24 cellular contexts compared by ENCODE assay signal in the genomic region with DNA sequence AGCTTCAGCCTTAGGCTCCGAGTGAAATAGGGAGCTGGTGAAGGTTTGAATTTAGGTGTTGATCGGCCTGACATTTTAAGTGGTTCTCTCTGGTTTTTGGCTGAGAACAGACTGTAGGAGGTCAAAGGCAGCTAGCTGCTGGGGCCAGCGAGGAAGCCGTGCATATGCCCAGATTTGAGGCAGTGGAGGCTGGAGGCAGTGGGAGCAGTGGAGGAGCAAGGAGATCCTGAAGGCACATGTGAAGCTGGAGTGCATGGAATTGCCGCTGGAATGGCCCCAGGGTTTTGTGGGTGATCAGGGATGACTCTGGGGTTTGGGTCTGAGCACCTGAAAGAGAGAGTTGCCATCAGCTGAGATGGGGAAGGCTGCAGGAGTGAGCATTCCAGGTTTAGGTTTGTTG. TPM values are rescaled to one million over a fixed set of nuclear protein-coding genes. Genes with fewer than 3 reads are reported as not detected.
DNase-seq lines count a peak whose midpoint lies in the region; TF ChIP-seq lines count a peak whose summit lies in the region.
"Had no signal": no experiment of that assay in that cellular context is flagged by ENCODE, and none has a peak within 500 bp of the region (broad histone marks: within the 10 kb centered on the region; RNA-seq: fewer than 3 reads in every experiment).

No MANE protein-coding gene starts in this region.

- no peak for TF ChIP-seq CTCF in brain (conservative IDR thresholded peaks at IDR 0.05)
- no peak for TF ChIP-seq CTCF in neural progenitor cell (IDR thresholded peaks at IDR 0.05)
- TF ChIP-seq CTCF in glutamatergic neuron (IDR thresholded peaks at IDR 0.05; ENCODE audit: partially characterized antibody, unreplicated experiment): no peak
- TF ChIP-seq CTCF in GM10248 (IDR thresholded peaks at IDR 0.05; ENCODE audit: control extremely low read depth, extremely low read depth, low read depth, missing control alignments): no peak

- H3K9ac ChIP-seq in neural progenitor cell: no peak overlapping the region
- H3K9ac ChIP-seq: BLaER1 had no signal

- no peak overlapping the region for H2AFZ ChIP-seq in neural progenitor cell (replicated peaks)

- H3K4me1 ChIP-seq in neural progenitor cell: no peaks in the 10 kb centered on the region

- H3K36me3 Mint-ChIP-seq in brain (no peaks in the 10 kb centered on the region), neural progenitor cell (no peaks in the 10 kb centered on the region), glutamatergic neuron (ENCODE audit: unreplicated experiment) (peaks cover 8% of the 10 kb centered on the region)

- POLR2A ChIA-PET in GM10248 (lab: Yijun Ruan, JAX): interaction anchor here (0.6 kb wide), 1 partner anchor 55 kb away, joined by 3 read pairs; no protein-coding TSS in a partner anchor

- H3K27ac Mint-ChIP-seq in brain: peak overlapping the region in 3 of 5 experiments; percentile 13 to 29 (median 24)
- peak overlapping the region; percentile 38 for H3K27ac Mint-ChIP-seq in neural progenitor cell
- H3K27ac Mint-ChIP-seq in glutamatergic neuron (ENCODE audit: unreplicated experiment): no peak overlapping the region
- H3K27ac Mint-ChIP-seq: CD4-positive, alpha-beta T cell had no signal

- H3K27me3 Mint-ChIP-seq in brain (peaks cover 5% of the 10 kb centered on the region), neural progenitor cell (ENCODE audit: insufficient read depth, low read depth) (peaks cover 9% of the 10 kb centered on the region), glutamatergic neuron (ENCODE audit: unreplicated experiment) (peaks cover 2% of the 10 kb centered on the region)
- H3K27me3 Mint-ChIP-seq: CD4-positive, alpha-beta T cell had no signal

- no peak overlapping the region for H3K4me2 ChIP-seq in neural progenitor cell
- H3K4me2 ChIP-seq: BLaER1 had no signal

- H3K79me2 ChIP-seq in neural progenitor cell (ENCODE audit: low read depth): no peaks in the 10 kb centered on the region

- H4K20me1 ChIP-seq in neural progenitor cell (ENCODE audit: low read depth): no peaks in the 10 kb centered on the region
- H4K20me1 ChIP-seq: BLaER1 had no signal

- CTCF ChIA-PET in GM10248 (lab: Yijun Ruan, JAX): interaction anchor here (0.9 to 7.6 kb wide), 3 partner anchors 10 to 16 kb away, joined by 4 to 43 read pairs (median 9); no protein-coding TSS in a partner anchor

- no peak overlapping the region for H3K4me3 Mint-ChIP-seq in brain
- no peak overlapping the region for H3K4me3 Mint-ChIP-seq in neural progenitor cell
- no peak overlapping the region for H3K4me3 Mint-ChIP-seq in glutamatergic neuron (ENCODE audit: unreplicated experiment)
- H3K4me3 Mint-ChIP-seq: CD4-positive, alpha-beta T cell had no signal

- H3K27ac ChIP-seq in neural progenitor cell (no peak overlapping the region), temporal lobe (ENCODE audit: low read depth, low read length) (peak overlapping the region; percentile 17)
- H3K27ac ChIP-seq: 22Rv1, BLaER1 had no signal

- no peaks in the 10 kb centered on the region for H3K9me3 ChIP-seq in neural progenitor cell (ENCODE audit: low read depth)

- H3K4me1 Mint-ChIP-seq in brain (peaks cover 45% of the 10 kb centered on the region), neural progenitor cell (peaks cover 40% of the 10 kb centered on the region), glutamatergic neuron (ENCODE audit: low read depth, unreplicated experiment) (peaks cover 5% of the 10 kb centered on the region)

- H3K9me3 Mint-ChIP-seq in brain (peaks cover 0 to 11% (median 4%) of the 10 kb centered on the region in 5 experiments), neural progenitor cell (peaks cover 7% of the 10 kb centered on the region), glutamatergic neuron (ENCODE audit: unreplicated experiment) (peaks cover 8% of the 10 kb centered on the region)
- H3K9me3 Mint-ChIP-seq: CD4-positive, alpha-beta T cell had no signal

- no peak overlapping the region for H3K4me3 ChIP-seq in neural progenitor cell
- H3K4me3 ChIP-seq: BLaER1, GM12878, MG63 had no signal

- H3F3A ChIP-seq in neural progenitor cell (ENCODE audit: low read depth): no peaks in the 10 kb centered on the region

- no peaks in the 10 kb centered on the region for H3K36me3 ChIP-seq in neural progenitor cell

- no peaks in the 10 kb centered on the region for H3K27me3 ChIP-seq in neural progenitor cell
- H3K27me3 ChIP-seq: BLaER1, MG63 had no signal

- peak; percentile 21 for DNase-seq in activated effector memory CD4-positive, alpha-beta T cell treated with anti-CD3 and anti-CD28 coated beads, Interleukin-2, amount 50 U/mL, for 16 hours
- no peak for DNase-seq in activated effector memory CD4-positive, alpha-beta T cell treated with Interleukin-2 at 50 U/mL for 16 hours
- no peak for DNase-seq in neural progenitor cell (ENCODE audit: low spot score)
- DNase-seq in cortex of kidney (lab: John Stamatoyannopoulos, UW): no peak
- DNase-seq in glutamatergic neuron: no peak
- DNase-seq in GM10248 (ENCODE audit: extremely low spot score): no peak
- DNase-seq: ACHN; CD4-positive, alpha-beta T cell; COR-L47; DMS 273 treated with DMSO at 0.1 percent for 48 hours; DMS79 treated with DMSO at 0.1 percent for 48 hours; Kasumi-1; NCI-H1436; NCI-H187 treated with DMSO at 0.1 percent for 48 hours; NCI-H2107; NCI-H446 treated with DMSO at 0.1 percent for 48 hours; NCI-H526 treated with DMSO at 0.1 percent for 48 hours; Right ventricle myocardium superior had no signal

RNA-seq across cellular contexts. Expression of a gene that starts 25.1 kb away (rescaled TPM):
- polyA plus RNA-seq in brain (ENCODE audit: insufficient read depth, low read depth, low replicate concordance): 10.9 TPM
- total RNA-seq in neural progenitor cell (ENCODE audit: low replicate concordance) (0.30 and 1.2 TPM in 2 replicates), temporal lobe (under 0.01 TPM), glutamatergic neuron (ENCODE audit: unreplicated experiment) (2.1 TPM)
- total RNA-seq: CD4-positive, alpha-beta T cell had no signal
